In genomic region chr3:114319453-114319852, GRCh38 we compare ENCODE assay signal across 11 cellular contexts. TPM values are rescaled to one million over a fixed set of nuclear protein-coding genes. Genes with fewer than 3 reads are reported as not detected.
DNase-seq lines count a peak whose midpoint lies in the region; ATAC-seq and TF ChIP-seq lines count a peak whose summit lies in the region.
"Had no signal": no experiment of that assay in that cellular context is flagged by ENCODE, and none has a peak within 500 bp of the region (broad histone marks: within the 10 kb centered on the region; RNA-seq: fewer than 3 reads in every experiment).

No MANE protein-coding gene starts in this region.

- H3K9me3 Mint-ChIP-seq in activated naive CD8-positive, alpha-beta T cell (ENCODE audit: low read depth), result no peaks in the 10 kb centered on the region

- DNase-seq in EH (ENCODE audit: low read depth) (peak; percentile 64), NCI-H128 (lab: John Stamatoyannopoulos, UW; ENCODE audit: unreplicated experiment) (peak; percentile 26), kidney tubule cell (ENCODE audit: low spot score) (peak; percentile 26), sciatic nerve (ENCODE audit: low spot score) (no peak), GM10266 (ENCODE audit: extremely low spot score) (no peak), uterus (no peak)
- DNase-seq: Peyer's patch, upper lobe of right lung had no signal

- H3K27me3 Mint-ChIP-seq in activated naive CD8-positive, alpha-beta T cell, result no peaks in the 10 kb centered on the region

- H3K27me3 ChIP-seq in uterus, result no peaks in the 10 kb centered on the region
- H3K27me3 ChIP-seq: Peyer's patch, upper lobe of right lung had no signal

- no peaks in the 10 kb centered on the region for H3K9me3 ChIP-seq in uterus
- H3K9me3 ChIP-seq: Peyer's patch, upper lobe of right lung had no signal

- peaks cover 67% of the 10 kb centered on the region for H3K4me1 Mint-ChIP-seq in activated naive CD8-positive, alpha-beta T cell (ENCODE audit: low read depth)

- no peak for TF ChIP-seq CTCF in GM10266 (IDR thresholded peaks at IDR 0.05; ENCODE audit: control insufficient read depth, insufficient read depth, low read depth, missing control alignments)
- TF ChIP-seq CTCF in uterus (IDR thresholded peaks at IDR 0.05), result no peak

- H3K27ac Mint-ChIP-seq in activated naive CD8-positive, alpha-beta T cell, result peak overlapping the region; percentile 91

- peaks cover 16% of the 10 kb centered on the region for H3K36me3 Mint-ChIP-seq in activated naive CD8-positive, alpha-beta T cell

- ATAC-seq in sciatic nerve (no peak), GM19395 (IDR thresholded peaks at IDR 0.05; ENCODE audit: unreplicated experiment) (no peak)
- ATAC-seq: upper lobe of right lung had no signal

- no peaks in the 10 kb centered on the region for H3K4me1 ChIP-seq in uterus
- H3K4me1 ChIP-seq: Peyer's patch, upper lobe of right lung had no signal

- H3K27ac ChIP-seq in uterus, result no peak overlapping the region
- H3K27ac ChIP-seq: Peyer's patch, upper lobe of right lung had no signal

- no peak overlapping the region for H3K4me3 Mint-ChIP-seq in activated naive CD8-positive, alpha-beta T cell

- intact Hi-C loops in sciatic nerve (cut with DNase I), result no loop called here
- intact Hi-C loops in uterus (cut with DNase I; ENCODE audit: low total_unique reads), result no loop called here

- TF ChIP-seq POLR2A in uterus (IDR thresholded peaks at IDR 0.05), result no peak

- H3K4me3 ChIP-seq in uterus, result no peak overlapping the region
- H3K4me3 ChIP-seq: Peyer's patch, skin epidermis, upper lobe of right lung had no signal

- H3K36me3 ChIP-seq in uterus, result no peaks in the 10 kb centered on the region
- H3K36me3 ChIP-seq: Peyer's patch, upper lobe of right lung had no signal

RNA-seq across cellular contexts. Expression of gene TIGIT, which starts 25.6 kb away (rescaled TPM):
- total RNA-seq in sciatic nerve (1.1 TPM), uterus (under 1 TPM in 2 of 4 donors, not detected in 2; 0.12 to 0.28 TPM)

Comparison
In these comparisons a context has a peak if more than half of its experiments do, and no peak if none do; other contexts are left out.
1. DNase-seq: peak in EH (single experiment), NCI-H128 (single experiment) and kidney tubule cell (single experiment); none in sciatic nerve (single experiment), GM10266 (single experiment) and uterus (0 of 2).